10 cellular contexts compared by ENCODE assay signal in genomic region chr4:7434766-7435150, GRCh38. TPM values are rescaled to one million over a fixed set of nuclear protein-coding genes. Genes with fewer than 3 reads are reported as not detected.
DNase-seq lines count a peak whose midpoint lies in the region; ATAC-seq and TF ChIP-seq lines count a peak whose summit lies in the region.
"Had no signal": no experiment of that assay in that cellular context is flagged by ENCODE, and none has a peak within 500 bp of the region (broad histone marks: within the 10 kb centered on the region; RNA-seq: fewer than 3 reads in every experiment).

TSS of gene PSAPL1 (minus strand) at chr4:7434930. CDS start at chr4:7434879, 51 bp downstream.

- no peak within 1 kb of the TSS for H3K4me3 Mint-ChIP-seq in T-helper 2 cell treated with Interferon-gamma antibody and Interleukin-4, amounts not matched to agents 5 μg/mL and 100 μg/mL, for 36 hours

- intact Hi-C loops in colonic mucosa (cut with DNase I) (no loop called here), mucosa of descending colon (cut with DNase I, micrococcal nuclease) (no loop called here)

- in situ Hi-C loops in Caki2 (cut with HindIII; ENCODE audit: low pct_unique_long_range_greater_than_20kb, low sequenced_read_pairs), result no loop called here

- no peak within 1 kb of the TSS for H3K9ac ChIP-seq in colonic mucosa (ENCODE audit: low read depth in 2 of 2, low read length in 2 of 2)

- DNase-seq in Caki2 (ENCODE audit: low read depth), result peak; percentile 54
- DNase-seq in HuH-7.5 (ENCODE audit: low spot score), result peak; percentile 68
- peak; percentile 40 for DNase-seq in colonic mucosa
- peak; percentile 30 to 59 (median 55) for DNase-seq in mucosa of descending colon
- no peak for DNase-seq in medulla oblongata (ENCODE audit: extremely low spot score)
- DNase-seq in cerebellar cortex (ENCODE audit: low spot score), result no peak
- DNase-seq in T-helper 2 cell treated with Interferon-gamma antibody and Interleukin-4, amounts not matched to agents 5 μg/mL and 100 μg/mL, for 36 hours (ENCODE audit: low spot score), result no peak
- DNase-seq: stimulated activated CD4-positive, alpha-beta T cell treated with anti-CD3 and anti-CD28 coated beads, Interleukin-1b, Interleukin-23, amount 100 ng/mL, for 48 hours had no signal

- no peaks in the 10 kb centered on the region for H3K36me3 Mint-ChIP-seq in T-helper 2 cell treated with Interferon-gamma antibody and Interleukin-4, amounts not matched to agents 5 μg/mL and 100 μg/mL, for 36 hours (ENCODE audit: low read depth)

- peak; percentile 87 for ATAC-seq in mucosa of descending colon
- no peak for ATAC-seq in HG03135 (IDR thresholded peaks at IDR 0.05; ENCODE audit: unreplicated experiment)

- H3K4me1 ChIP-seq in colonic mucosa (no peaks in the 10 kb centered on the region), mucosa of descending colon (ENCODE audit: low read depth) (no peaks in the 10 kb centered on the region)

- H3K27me3 ChIP-seq in colonic mucosa, result no peaks in the 10 kb centered on the region

- no peak within 1 kb of the TSS for H3K27ac ChIP-seq in colonic mucosa

- H3K27me3 Mint-ChIP-seq in T-helper 2 cell treated with Interferon-gamma antibody and Interleukin-4, amounts not matched to agents 5 μg/mL and 100 μg/mL, for 36 hours (ENCODE audit: low read depth), result no peaks in the 10 kb centered on the region

- H3K9me3 Mint-ChIP-seq in T-helper 2 cell treated with Interferon-gamma antibody and Interleukin-4, amounts not matched to agents 5 μg/mL and 100 μg/mL, for 36 hours, result no peaks in the 10 kb centered on the region

- TF ChIP-seq CTCF in colonic mucosa (IDR thresholded peaks at IDR 0.05), result no peak
- TF ChIP-seq CTCF in mucosa of descending colon (IDR thresholded peaks at IDR 0.05), result no peak

- no peaks in the 10 kb centered on the region for H3K9me3 ChIP-seq in colonic mucosa
- H3K9me3 ChIP-seq in mucosa of descending colon, result no peaks in the 10 kb centered on the region

- no peaks in the 10 kb centered on the region for H3K36me3 ChIP-seq in colonic mucosa
- no peaks in the 10 kb centered on the region for H3K36me3 ChIP-seq in mucosa of descending colon (ENCODE audit: low read depth)

- H3K4me3 ChIP-seq in colonic mucosa, result no peak within 1 kb of the TSS
- no peak within 1 kb of the TSS for H3K4me3 ChIP-seq in mucosa of descending colon

- H3K4me1 Mint-ChIP-seq in T-helper 2 cell treated with Interferon-gamma antibody and Interleukin-4, amounts not matched to agents 5 μg/mL and 100 μg/mL, for 36 hours (ENCODE audit: low read depth), result no peaks in the 10 kb centered on the region

- H3K27ac Mint-ChIP-seq in T-helper 2 cell treated with Interferon-gamma antibody and Interleukin-4, amounts not matched to agents 5 μg/mL and 100 μg/mL, for 36 hours, result no peak within 1 kb of the TSS

RNA-seq across cellular contexts. Expression of gene PSAPL1, which starts in this region (rescaled TPM):
- total RNA-seq in Caki2 (2014; rRNA removed; shearing (Covaris generic); ENCODE audit: low replicate concordance), result not detected in 2 replicates
- total RNA-seq in colonic mucosa (not detected), mucosa of descending colon (not detected)
- total RNA-seq: OCI-LY7 had no signal

Comparison
In these comparisons a context has a peak if more than half of its experiments do, and no peak if none do; other contexts are left out.
1. Peak in DNase-seq in Caki2; RNA of the gene not detected or under 1 TPM.
2. Peak in DNase-seq in colonic mucosa; RNA of the gene not detected or under 1 TPM.
3. Peak in DNase-seq and ATAC-seq in mucosa of descending colon; RNA of the gene not detected or under 1 TPM.